17 cellular contexts compared by ENCODE assay signal in the genomic region with DNA sequence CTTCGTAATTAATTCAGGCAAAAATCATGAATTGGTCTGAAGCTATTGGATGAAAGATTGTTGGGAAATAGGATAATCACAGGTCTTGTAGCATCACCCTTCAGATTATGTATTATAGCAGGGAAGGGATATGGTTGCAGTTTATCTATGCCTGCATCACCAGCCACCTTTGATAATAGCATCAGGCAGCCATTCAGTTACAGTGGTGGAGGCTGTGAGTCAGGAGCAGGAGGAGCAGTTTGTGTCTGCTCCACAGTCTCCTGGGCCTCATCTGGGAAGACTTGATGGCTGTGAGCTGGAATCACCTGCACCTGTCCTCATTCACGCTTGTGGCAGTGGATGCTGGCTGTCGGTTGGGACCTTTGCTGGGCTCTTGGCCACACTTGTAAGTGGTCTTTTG.
"Had no signal": no experiment of that assay in that cellular context is flagged by ENCODE, and none has a peak within 500 bp of the region (broad histone marks: within the 10 kb centered on the region; RNA-seq: fewer than 3 reads in every experiment).

No MANE protein-coding gene starts in this region.

- H3K27me3 ChIP-seq: dorsolateral prefrontal cortex, esophagus muscularis mucosa, foreskin keratinocyte, gastroesophageal sphincter, heart right ventricle, left lung had no signal

- DNase-seq: dermis blood vessel endothelial cell; dorsolateral prefrontal cortex; effector CD4-positive, alpha-beta T cell; effector memory CD4-positive, alpha-beta T cell; foreskin keratinocyte; heart right ventricle; hippocampal formation; left cardiac atrium; left lung; left ventricle myocardium superior; lower lobe of right lung; mesenchymal stem cell; midbrain; naive thymus-derived CD4-positive, alpha-beta T cell had no signal

- H3K36me3 ChIP-seq: esophagus muscularis mucosa, gastroesophageal sphincter, heart right ventricle, left lung, lower lobe of right lung had no signal

- H3K4me1 ChIP-seq: foreskin keratinocyte, gastroesophageal sphincter, left lung, lower lobe of right lung had no signal

- ATAC-seq: foreskin keratinocyte; gastroesophageal sphincter; heart right ventricle; left cardiac atrium; left lung; left ventricle myocardium superior; naive thymus-derived CD4-positive, alpha-beta T cell had no signal

- H3K4me3 ChIP-seq: coronary artery, dorsolateral prefrontal cortex, esophagus muscularis mucosa, gastroesophageal sphincter, heart right ventricle, left lung, lower lobe of right lung had no signal

- H3K9me3 ChIP-seq: esophagus muscularis mucosa, gastroesophageal sphincter, heart right ventricle, left lung, lower lobe of right lung had no signal

- H3K27ac ChIP-seq: coronary artery, dorsolateral prefrontal cortex, esophagus muscularis mucosa, foreskin keratinocyte, gastroesophageal sphincter, heart right ventricle, left lung, lower lobe of right lung had no signal
